In genomic region chr19:6110360-6110977, GRCh38 we compare ENCODE assay signal across 8 cellular contexts. TPM values are rescaled to one million over a fixed set of nuclear protein-coding genes. Genes with fewer than 3 reads are reported as not detected.
DNase-seq lines count a peak whose midpoint lies in the region; ATAC-seq and TF ChIP-seq lines count a peak whose summit lies in the region.

TSS of gene RFX2 (minus strand) at chr19:6110500. CDS start at chr19:6047496, 63,004 bp downstream.

- H3K36me3 ChIP-seq in RWPE2 (ENCODE audit: low read depth) = no peaks in the 10 kb centered on the region

- peaks cover 19 to 21% of the 10 kb centered on the region in 2 experiments for H3K4me1 Mint-ChIP-seq in H9
- H3K4me1 Mint-ChIP-seq in nephron = peaks cover 19% of the 10 kb centered on the region

- H3K18ac ChIP-seq in H9 (ENCODE audit: insufficient read length, low read depth, low read length) = no peak within 1 kb of the TSS

- H3K4me2 ChIP-seq in H9 (ENCODE audit: insufficient read depth, insufficient read length, low read length) = peak within 1 kb of the TSS; percentile 80

- H4K5ac ChIP-seq in H9 (ENCODE audit: insufficient read length, low read depth, low read length) = no peak within 1 kb of the TSS

- DNase-seq in G401 (ENCODE audit: low spot score) (peak; percentile 98), H9 (peak; percentile 98), M059J (ENCODE audit: low read depth) (peak; percentile 98), RWPE2 (ENCODE audit: low spot score) (peak; percentile 96), fibroblast of pulmonary artery (ENCODE audit: low read depth) (peak; percentile 99)
- DNase-seq in activated T-helper 9 cell treated with anti-CD3 and anti-CD28 coated beads, Interleukin-2, amount 50 U/mL, for 16 hours (ENCODE audit: low read depth) = peak; percentile 99
- peak; percentile 98 for DNase-seq in stimulated activated naive CD4-positive, alpha-beta T cell treated with Interleukin-2 at 50 U/mL for 16 hours (lab: John Stamatoyannopoulos, UW)

- H2AFZ ChIP-seq in H9 (ENCODE audit: low read length) = no peak within 1 kb of the TSS

- peaks cover 14% of the 10 kb centered on the region for H3K27me3 ChIP-seq in H9 (ENCODE audit: insufficient read depth, low read length)
- no peaks in the 10 kb centered on the region for H3K27me3 ChIP-seq in RWPE2 (ENCODE audit: insufficient read depth, poor library complexity, severe bottlenecking)

- H3K79me1 ChIP-seq in H9 (ENCODE audit: insufficient read depth, low read depth, low read length, poor library complexity, severe bottlenecking) = no peaks in the 10 kb centered on the region

- no peak within 1 kb of the TSS for H3K56ac ChIP-seq in H9 (ENCODE audit: insufficient read length, low read depth, low read length)

- peaks cover 46% of the 10 kb centered on the region for H3K27me3 Mint-ChIP-seq in H9 (ENCODE audit: low read depth)
- peaks cover 12% of the 10 kb centered on the region for H3K27me3 Mint-ChIP-seq in nephron (ENCODE audit: low read depth)

- H2BK12ac ChIP-seq in H9 (ENCODE audit: insufficient read length, low read depth, low read length) = no peak within 1 kb of the TSS

- WGBS in H9 (ENCODE audit: extremely low coverage, insufficient read length, low lambda C conversion rate) = no CpG with 5 or more reads among the region's 75 CpGs

- ATAC-seq in RWPE2 (ENCODE audit: low read depth) = peak; percentile 95

- H3K14ac ChIP-seq in H9 (ENCODE audit: insufficient read depth, low read length) = peak within 1 kb of the TSS; percentile 83; the same call in 1 of the 2 replicates

- peak within 1 kb of the TSS; percentile 39 for H3K9ac ChIP-seq in H9 (ENCODE audit: extremely low read depth, insufficient read length, low read length)

- no peak within 1 kb of the TSS; a peak in 1 of 7 replicates for H3K27ac Mint-ChIP-seq in H9
- H3K27ac Mint-ChIP-seq in nephron = peak within 1 kb of the TSS in 2 of 3 experiments; percentile 33 to 68

- H3K23me2 ChIP-seq in H9 (ENCODE audit: insufficient read length, low read depth, low read length, poor library complexity, severe bottlenecking) = peaks cover 10% of the 10 kb centered on the region

- H2BK5ac ChIP-seq in H9 (ENCODE audit: insufficient read length, low read length) = no peak within 1 kb of the TSS

- H3K4me3 Mint-ChIP-seq in H9 (peak within 1 kb of the TSS; percentile 78 to 88), nephron (peak within 1 kb of the TSS; percentile 89 to 91 (median 91))

- H2BK120ac ChIP-seq in H9 (ENCODE audit: low read depth, low read length, poor library complexity, severe bottlenecking) = no peak within 1 kb of the TSS

- H3K9me3 Mint-ChIP-seq in H9 = no peaks in the 10 kb centered on the region; a peak in 1 of 5 replicates
- H3K9me3 Mint-ChIP-seq in nephron = no peaks in the 10 kb centered on the region

- H4K91ac ChIP-seq in H9 (ENCODE audit: insufficient read length, low read depth, low read length) = no peak within 1 kb of the TSS

- no peaks in the 10 kb centered on the region for H3K9me3 ChIP-seq in H9 (ENCODE audit: control insufficient read depth, low read depth, low read length)
- no peaks in the 10 kb centered on the region for H3K9me3 ChIP-seq in RWPE2 (ENCODE audit: severe bottlenecking)

- no peak within 1 kb of the TSS for H3T11ph ChIP-seq in H9 (ENCODE audit: low read length)

- H2AK5ac ChIP-seq in H9 (ENCODE audit: insufficient read length, low read length) = no peak within 1 kb of the TSS

- H2BK20ac ChIP-seq in H9 (ENCODE audit: low read depth, low read length, poor library complexity, severe bottlenecking) = no peak within 1 kb of the TSS

- H3K4me3 ChIP-seq in RWPE2 (ENCODE audit: severe bottlenecking) (peak within 1 kb of the TSS; percentile 44), fibroblast of pulmonary artery (replicated peaks; ENCODE audit: low read depth, low read length) (peak within 1 kb of the TSS; percentile 70)

- no peak within 1 kb of the TSS for H2BK15ac ChIP-seq in H9 (ENCODE audit: low read depth, low read length)

- H3K27ac ChIP-seq in H9 (ENCODE audit: insufficient read length, low read depth, low read length) (no peak within 1 kb of the TSS), RWPE2 (ENCODE audit: poor library complexity, severe bottlenecking) (peak within 1 kb of the TSS; percentile 74)

- H4K20me1 ChIP-seq in H9 (ENCODE audit: control insufficient read depth, insufficient read depth, insufficient read length) = no peaks in the 10 kb centered on the region

- H3K36me3 Mint-ChIP-seq in H9 (ENCODE audit: insufficient read depth in 1 of 3, low read depth in 3 of 3) (no peaks in the 10 kb centered on the region), nephron (ENCODE audit: low read depth) (no peaks in the 10 kb centered on the region)

- H3K23ac ChIP-seq in H9 (ENCODE audit: insufficient read length, low read depth, low read length) = no peak within 1 kb of the TSS

- TF ChIP-seq CTCF in H9 (conservative IDR thresholded peaks at IDR 0.05) (no peak), RWPE2 (IDR thresholded peaks at IDR 0.05; ENCODE audit: poor library complexity, severe bottlenecking) (no peak), fibroblast of pulmonary artery (IDR thresholded peaks at IDR 0.05; ENCODE audit: low read length, missing control alignments) (no peak), nephron (IDR thresholded peaks at IDR 0.05; ENCODE audit: unreplicated experiment in 3 of 3) (no peak)

- H3K4me1 ChIP-seq in H9 (ENCODE audit: insufficient read depth, low read length) (no peaks in the 10 kb centered on the region), RWPE2 (ENCODE audit: insufficient read depth, poor library complexity, severe bottlenecking) (peaks cover 11% of the 10 kb centered on the region)

- no peak within 1 kb of the TSS for H3K4ac ChIP-seq in H9 (ENCODE audit: low read depth, low read length)

- no peak within 1 kb of the TSS for H4K8ac ChIP-seq in H9 (replicated peaks; ENCODE audit: insufficient read length, low read depth, low read length)

- no peaks in the 10 kb centered on the region for H3K79me2 ChIP-seq in H9 (ENCODE audit: insufficient read depth, low read length)

- in situ Hi-C loops in G401 (cut with HindIII; ENCODE audit: low sequenced_read_pairs) = no loop called here

RNA-seq across cellular contexts. Expression of gene RFX2, which starts in this region (rescaled TPM):
- total RNA-seq in G401 (2014; rRNA removed; shearing (Covaris generic)) = 3.1 and 4.2 TPM in 2 replicates
- total RNA-seq in H9 (2021) = 2.9 and 3.7 TPM in 2 replicates
- 4.8 and 13.4 TPM in 2 replicates for total RNA-seq in M059J (2014; rRNA removed; shearing (Covaris generic))

Comparison
In these comparisons a context has a peak if more than half of its experiments do, and no peak if none do; other contexts are left out.
1. H3K27ac Mint-ChIP-seq: peak in nephron (2 of 3); none in H9 (0 of 3).
2. Peak in every context shown above with its lines, with median percentiles within 50 percentile points of each other: DNase-seq.